1 cellular context compared by ENCODE assay signal in the genomic region with DNA sequence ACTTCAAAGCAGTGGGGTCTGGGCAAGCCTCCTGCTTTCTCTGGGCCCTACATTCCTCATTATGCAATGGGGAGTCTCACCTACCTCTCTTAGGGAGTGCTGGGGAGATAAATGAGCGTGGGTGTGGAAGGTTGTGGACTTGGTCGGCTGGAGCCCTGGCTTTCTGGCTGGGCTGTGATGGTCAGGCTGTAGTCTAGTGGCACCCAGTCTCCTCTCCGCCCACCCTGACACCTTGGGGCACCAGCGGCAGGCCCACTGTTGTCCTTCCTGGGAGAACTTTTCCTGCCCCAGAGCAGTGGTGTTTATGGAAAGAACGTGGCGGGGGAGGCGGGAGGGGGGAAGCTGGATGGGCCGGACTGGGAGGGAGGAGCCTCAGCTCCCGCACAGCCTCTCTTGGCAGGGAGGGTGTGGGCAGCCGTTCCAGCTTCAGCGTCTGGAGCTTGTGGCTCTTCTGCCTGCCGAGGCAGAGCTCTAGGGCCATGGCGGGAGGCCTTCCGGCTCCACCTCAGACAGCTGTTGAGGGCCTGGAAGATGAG.
TF ChIP-seq lines count a peak whose summit lies in the region.

No MANE protein-coding gene starts in this region.

TF ChIP-seq in HepG2, 621 proteins besides CTCF, POLR2A, EP300 and RAD21 (continued from another document):
- peak; percentile 16; the same call in 1 of the 2 replicates for TF ChIP-seq ZNF687 (CRISPR knock-in tag; IDR thresholded peaks at IDR 0.05)
- TF ChIP-seq DRAP1 (CRISPR knock-in tag; IDR thresholded peaks at IDR 0.05) = no peak
